ENCODE assay signal across 9 cellular contexts in the genomic region with DNA sequence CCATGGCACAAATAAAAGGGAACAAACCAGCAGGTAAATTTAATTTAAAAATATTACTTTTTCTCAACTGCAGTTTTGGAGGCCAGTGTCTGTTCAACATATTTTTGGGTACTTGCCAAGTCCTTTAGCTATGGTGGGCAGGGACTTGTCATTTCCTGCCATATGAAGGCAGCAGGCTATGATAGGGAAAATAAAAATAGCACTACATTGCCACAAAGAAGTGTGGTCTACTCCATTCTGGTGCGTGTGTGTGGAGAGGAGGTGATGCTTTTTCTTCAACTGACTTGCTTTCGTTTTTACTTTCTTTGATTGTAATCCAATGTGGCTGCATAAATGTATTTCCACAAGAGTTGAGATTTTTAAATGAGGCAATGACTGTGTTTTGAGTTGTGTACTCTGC. TPM values are rescaled to one million over a fixed set of nuclear protein-coding genes. Genes with fewer than 3 reads are reported as not detected.
DNase-seq lines count a peak whose midpoint lies in the region; ATAC-seq, FAIRE-seq and TF ChIP-seq lines count a peak whose summit lies in the region.
"Had no signal": no experiment of that assay in that cellular context is flagged by ENCODE, and none has a peak within 500 bp of the region (broad histone marks: within the 10 kb centered on the region; RNA-seq: fewer than 3 reads in every experiment).

No MANE protein-coding gene starts in this region.

- peaks cover 69% of the 10 kb centered on the region for H3K4me1 ChIP-seq in CD4-positive, CD25-positive, alpha-beta regulatory T cell (ENCODE audit: control insufficient read depth, insufficient read depth, low read length, poor library complexity, severe bottlenecking)
- H3K4me1 ChIP-seq in upper lobe of left lung, result no peaks in the 10 kb centered on the region

- CTCF ChIA-PET in activated CD8-positive, alpha-beta T cell treated with anti-CD3 and anti-CD28 coated beads for 36 hours (lab: Charles Lee), result interaction anchor here (1.0 to 1.5 kb wide), 3 partner anchors 9 to 96 kb away, joined by 3 to 4 read pairs (median 3); no protein-coding TSS in a partner anchor

- H3K9me3 ChIP-seq in CD4-positive, CD25-positive, alpha-beta regulatory T cell (ENCODE audit: control insufficient read depth in 2 of 2, low read length in 2 of 2), result no peaks in the 10 kb centered on the region
- no peaks in the 10 kb centered on the region for H3K9me3 ChIP-seq in upper lobe of left lung

- no peaks in the 10 kb centered on the region for H3K27me3 ChIP-seq in CD4-positive, CD25-positive, alpha-beta regulatory T cell (ENCODE audit: control insufficient read depth, insufficient read depth, low read length)
- H3K27me3 ChIP-seq in upper lobe of left lung, result no peaks in the 10 kb centered on the region

- peaks cover 13% of the 10 kb centered on the region for H3K36me3 ChIP-seq in CD4-positive, CD25-positive, alpha-beta regulatory T cell (ENCODE audit: control insufficient read depth, insufficient read depth, low read length)
- H3K36me3 ChIP-seq in upper lobe of left lung, result no peaks in the 10 kb centered on the region

- peaks cover 10% of the 10 kb centered on the region for H3K36me3 Mint-ChIP-seq in CD4-positive, CD25-positive, alpha-beta regulatory T cell
- peaks cover 46% of the 10 kb centered on the region for H3K36me3 Mint-ChIP-seq in activated CD8-positive, alpha-beta T cell treated with anti-CD3 and anti-CD28 coated beads for 36 hours (ENCODE audit: low read depth)
- H3K36me3 Mint-ChIP-seq in HFFc6 (ENCODE audit: low read depth), result no peaks in the 10 kb centered on the region

- ATAC-seq in CD4-positive, CD25-positive, alpha-beta regulatory T cell (ENCODE audit: low read depth in 2 of 2), result peak; percentile 93 to 95
- peak; percentile 86 for ATAC-seq in HG03354 (IDR thresholded peaks at IDR 0.05; ENCODE audit: poor library complexity, severe bottlenecking, unreplicated experiment)
- ATAC-seq in activated CD8-positive, alpha-beta T cell treated with anti-CD3 and anti-CD28 coated beads for 36 hours, result peak; percentile 82
- ATAC-seq in stimulated activated naive CD8-positive, alpha-beta T cell treated with anti-CD3 and anti-CD28 coated beads, Interleukin-15, amount 100 ng/mL, for 72 hours, result peak; percentile 94
- ATAC-seq in upper lobe of left lung (ENCODE audit: low FRiP score in 2 of 2), result no peak

- intact Hi-C loops in activated CD8-positive, alpha-beta T cell treated with anti-CD3 and anti-CD28 coated beads for 36 hours (cut with micrococcal nuclease), result loop anchor here (2.0 to 10.0 kb wide), 2 partner anchors 15 to 203 kb away; partner anchors contain the start of gene ITM2A

- POLR2A ChIA-PET in activated CD8-positive, alpha-beta T cell treated with anti-CD3 and anti-CD28 coated beads for 36 hours (lab: Charles Lee), result interaction anchor here (1.5 to 2.2 kb wide), 3 partner anchors 9 to 97 kb away, joined by 4 to 9 read pairs (median 7); no protein-coding TSS in a partner anchor

- TF ChIP-seq EP300 in upper lobe of left lung (IDR thresholded peaks at IDR 0.05), result no peak

- no peak for TF ChIP-seq CTCF in activated CD8-positive, alpha-beta T cell treated with anti-CD3 and anti-CD28 coated beads for 36 hours (IDR thresholded peaks at IDR 0.05)
- no peak for TF ChIP-seq CTCF in upper lobe of left lung (IDR thresholded peaks at IDR 0.05)
- TF ChIP-seq CTCF in HFFc6 (IDR thresholded peaks at IDR 0.05), result no peak

- DNase-seq in CD4-positive, CD25-positive, alpha-beta regulatory T cell, result peak; percentile 33 to 83 (median 76)
- DNase-seq in GM19239 (ENCODE audit: insufficient read length, low spot score), result no peak
- DNase-seq in activated CD8-positive, alpha-beta T cell treated with anti-CD3 and anti-CD28 coated beads for 36 hours, result peak; percentile 61
- peak; percentile 20 to 58 for DNase-seq in stimulated activated naive CD8-positive, alpha-beta T cell treated with anti-CD3 and anti-CD28 coated beads, Interleukin-15, amount 100 ng/mL, for 72 hours
- DNase-seq in GF-D8 (lab: John Stamatoyannopoulos, UW), result no peak
- no peak for DNase-seq in upper lobe of left lung
- no peak for DNase-seq in HFFc6

- no peaks in the 10 kb centered on the region for H3K9me3 Mint-ChIP-seq in CD4-positive, CD25-positive, alpha-beta regulatory T cell
- H3K9me3 Mint-ChIP-seq in activated CD8-positive, alpha-beta T cell treated with anti-CD3 and anti-CD28 coated beads for 36 hours, result no peaks in the 10 kb centered on the region
- no peaks in the 10 kb centered on the region for H3K9me3 Mint-ChIP-seq in stimulated activated naive CD8-positive, alpha-beta T cell treated with anti-CD3 and anti-CD28 coated beads, Interleukin-15, amount 100 ng/mL, for 72 hours
- H3K9me3 Mint-ChIP-seq in HFFc6, result 0 out of 2 replicates have a peak, but pooled peaks cover under 1% of the 10 kb centered on the region
- H3K9me3 Mint-ChIP-seq: nephron had no signal

- H3K4me3 ChIP-seq in CD4-positive, CD25-positive, alpha-beta regulatory T cell (ENCODE audit: low read depth, low read length), result peak overlapping the region; percentile 84
- H3K4me3 ChIP-seq in upper lobe of left lung, result no peak overlapping the region

- peak; percentile 97 for FAIRE-seq in GM19239 (lab: Jason Lieb, UNC)

- peak overlapping the region; percentile 84 for H3K27ac ChIP-seq in CD4-positive, CD25-positive, alpha-beta regulatory T cell (ENCODE audit: insufficient read depth, low read length, poor library complexity, severe bottlenecking)
- peak overlapping the region in 2 of 4 donors; percentile 35 to 39 for H3K27ac ChIP-seq in upper lobe of left lung

- peak overlapping the region; percentile 86 to 99 (median 92) for H3K4me3 Mint-ChIP-seq in CD4-positive, CD25-positive, alpha-beta regulatory T cell
- H3K4me3 Mint-ChIP-seq in activated CD8-positive, alpha-beta T cell treated with anti-CD3 and anti-CD28 coated beads for 36 hours, result peak overlapping the region; percentile 77
- peak overlapping the region; percentile 83 to 97 for H3K4me3 Mint-ChIP-seq in stimulated activated naive CD8-positive, alpha-beta T cell treated with anti-CD3 and anti-CD28 coated beads, Interleukin-15, amount 100 ng/mL, for 72 hours
- no peak overlapping the region for H3K4me3 Mint-ChIP-seq in HFFc6
- H3K4me3 Mint-ChIP-seq: nephron had no signal

- 37 to 42% methylated on average over 2 of the region's 2 CpGs for WGBS in upper lobe of left lung, 2 donors

- TF ChIP-seq POLR2A in upper lobe of left lung (IDR thresholded peaks at IDR 0.05), result peak in 1 of 4 donors; percentile 27

- H3K27ac Mint-ChIP-seq in CD4-positive, CD25-positive, alpha-beta regulatory T cell, result peak overlapping the region; percentile 91 to 99 (median 97)
- peak overlapping the region; percentile 99 for H3K27ac Mint-ChIP-seq in activated CD8-positive, alpha-beta T cell treated with anti-CD3 and anti-CD28 coated beads for 36 hours
- H3K27ac Mint-ChIP-seq in stimulated activated naive CD8-positive, alpha-beta T cell treated with anti-CD3 and anti-CD28 coated beads, Interleukin-15, amount 100 ng/mL, for 72 hours, result peak overlapping the region; percentile 95 to 96
- no peak overlapping the region for H3K27ac Mint-ChIP-seq in HFFc6
- H3K27ac Mint-ChIP-seq: nephron had no signal

- H3K4me1 Mint-ChIP-seq in CD4-positive, CD25-positive, alpha-beta regulatory T cell, result peaks cover 17 to 78% (median 38%) of the 10 kb centered on the region in 4 donors
- H3K4me1 Mint-ChIP-seq in activated CD8-positive, alpha-beta T cell treated with anti-CD3 and anti-CD28 coated beads for 36 hours (ENCODE audit: low read depth), result peaks cover 67% of the 10 kb centered on the region
- H3K4me1 Mint-ChIP-seq in stimulated activated naive CD8-positive, alpha-beta T cell treated with anti-CD3 and anti-CD28 coated beads, Interleukin-15, amount 100 ng/mL, for 72 hours, result peaks cover 48% of the 10 kb centered on the region
- H3K4me1 Mint-ChIP-seq in HFFc6 (ENCODE audit: low read depth), result no peaks in the 10 kb centered on the region
- H3K4me1 Mint-ChIP-seq: nephron had no signal

- peaks cover 4% of the 10 kb centered on the region for H3K27me3 Mint-ChIP-seq in CD4-positive, CD25-positive, alpha-beta regulatory T cell
- H3K27me3 Mint-ChIP-seq in activated CD8-positive, alpha-beta T cell treated with anti-CD3 and anti-CD28 coated beads for 36 hours, result no peaks in the 10 kb centered on the region
- H3K27me3 Mint-ChIP-seq in stimulated activated naive CD8-positive, alpha-beta T cell treated with anti-CD3 and anti-CD28 coated beads, Interleukin-15, amount 100 ng/mL, for 72 hours, result no peaks in the 10 kb centered on the region
- no peaks in the 10 kb centered on the region for H3K27me3 Mint-ChIP-seq in HFFc6 (ENCODE audit: insufficient read depth)

RNA-seq across cellular contexts. Expression of gene GPR174, which starts 17.2 kb away (rescaled TPM):
- total RNA-seq in CD4-positive, CD25-positive, alpha-beta regulatory T cell, result 58.3 TPM
- 10 to 100 TPM in 1 of 4 donors, 1 to 10 TPM in 3; 6.3 to 14.8 (median 7.6) TPM for polyA plus RNA-seq in CD4-positive, CD25-positive, alpha-beta regulatory T cell
- total RNA-seq in activated CD8-positive, alpha-beta T cell treated with anti-CD3 and anti-CD28 coated beads for 36 hours, result 10 to 100 TPM; 23.4 to 23.9 TPM
- total RNA-seq in upper lobe of left lung, result 1 to 10 TPM in 4 of 6 donors, under 1 TPM in 2; 0.72 to 3.4 (median 1.3) TPM
- not detected for total RNA-seq in HFFc6 (2021; fragmentation: NEBNext Ultra II Directional; extraction: Animal tissue kit (Norgen Biotek cat#: 25700))

Comparison
In these comparisons a context has a peak if more than half of its experiments do, and no peak if none do; other contexts are left out.
1. ATAC-seq: peak in CD4-positive, CD25-positive, alpha-beta regulatory T cell (2 of 2), HG03354 (single experiment), activated CD8-positive, alpha-beta T cell treated with anti-CD3 and anti-CD28 coated beads for 36 hours (single experiment) and stimulated activated naive CD8-positive, alpha-beta T cell treated with anti-CD3 and anti-CD28 coated beads, Interleukin-15, amount 100 ng/mL, for 72 hours (single experiment); none in upper lobe of left lung (0 of 2).
2. DNase-seq: peak in CD4-positive, CD25-positive, alpha-beta regulatory T cell (3 of 3), activated CD8-positive, alpha-beta T cell treated with anti-CD3 and anti-CD28 coated beads for 36 hours (single experiment) and stimulated activated naive CD8-positive, alpha-beta T cell treated with anti-CD3 and anti-CD28 coated beads, Interleukin-15, amount 100 ng/mL, for 72 hours (2 of 2); none in GM19239 (single experiment), GF-D8 (single experiment), upper lobe of left lung (0 of 2) and HFFc6 (single experiment).
3. RNA of gene GPR174, which starts 17.2 kb away (total RNA-seq): 58.3 TPM in CD4-positive, CD25-positive, alpha-beta regulatory T cell (single experiment) and 23.4 to 23.9 TPM in activated CD8-positive, alpha-beta T cell treated with anti-CD3 and anti-CD28 coated beads for 36 hours; 0.72 to 3.4 TPM in upper lobe of left lung and not detected in HFFc6; every median in the first group is over 4 times any median in the second.